9 cellular contexts compared by ENCODE assay signal in the genomic region with DNA sequence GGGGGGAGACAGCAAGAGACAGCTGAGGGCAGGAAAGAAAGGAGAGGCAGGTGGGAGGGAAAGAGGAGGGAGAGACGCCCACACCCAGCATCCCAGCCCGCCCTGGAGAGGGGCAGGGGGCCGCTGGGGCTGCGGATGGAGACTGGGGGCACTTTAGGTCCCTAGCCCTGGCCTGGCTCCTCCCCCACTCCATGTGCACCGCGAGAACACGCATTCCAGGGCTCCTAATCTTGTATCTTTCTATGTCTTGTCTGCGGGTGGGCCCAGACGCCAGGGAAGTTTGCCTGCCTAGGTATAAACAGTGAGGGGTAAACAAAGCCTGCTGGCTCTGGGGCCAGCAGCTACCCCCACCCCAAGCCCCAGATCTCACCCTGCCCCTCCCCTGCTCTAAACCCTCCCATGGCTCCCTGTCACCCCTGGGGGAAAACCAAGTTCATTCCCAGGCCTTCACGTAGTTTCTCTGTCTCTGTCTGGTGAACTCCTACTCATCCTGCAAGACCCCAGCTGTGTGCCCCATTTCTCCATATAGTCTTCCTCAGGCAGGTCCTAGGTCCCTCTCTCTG. TPM values are rescaled to one million over a fixed set of nuclear protein-coding genes. Genes with fewer than 3 reads are reported as not detected.
DNase-seq lines count a peak whose midpoint lies in the region; ATAC-seq, FAIRE-seq and TF ChIP-seq lines count a peak whose summit lies in the region.
"Had no signal": no experiment of that assay in that cellular context is flagged by ENCODE, and none has a peak within 500 bp of the region (broad histone marks: within the 10 kb centered on the region; RNA-seq: fewer than 3 reads in every experiment).

No MANE protein-coding gene starts in this region.

- FAIRE-seq in bronchial epithelial cell (lab: Jason Lieb, UNC): no peak

- H3K36me3 ChIP-seq in HUES48 (ENCODE audit: control insufficient read depth, insufficient read depth, low read length) (peaks cover 41% of the 10 kb centered on the region), bronchial epithelial cell (ENCODE audit: control insufficient read depth, insufficient read depth, low read length) (peaks cover 19% of the 10 kb centered on the region)

- CTCF ChIA-PET in activated naive CD4-positive, alpha-beta T cell treated with anti-CD3 and anti-CD28 coated beads for 36 hours (lab: Charles Lee): no interaction called here

- no peak overlapping the region for H3K4me3 ChIP-seq in HUES48 (ENCODE audit: low read depth, low read length)
- no peak overlapping the region for H3K4me3 ChIP-seq in bronchial epithelial cell (ENCODE audit: low read depth, low read length)

- H3K4me3 Mint-ChIP-seq in neural crest cell: peak overlapping the region; percentile 29
- H3K4me3 Mint-ChIP-seq in activated naive CD4-positive, alpha-beta T cell treated with anti-CD3 and anti-CD28 coated beads for 36 hours: no peak overlapping the region
- H3K4me3 Mint-ChIP-seq: activated T-helper 1 cell treated with anti-CD3 and anti-CD28 coated beads, Interleukin-12 subunit alpha, Interleukin-12 subunit beta, Interleukin-2, Interleukin-4 antibody, amounts not matched to agents 30 ng/mL and 10 ng/mL and 1 ng/mL, durations not matched to agents 14 hours and 24 hours and 36 hours had no signal

- peaks cover 42% of the 10 kb centered on the region for H3K4me1 ChIP-seq in HUES48 (ENCODE audit: control insufficient read depth, insufficient read depth, low read length)

- H3K27ac Mint-ChIP-seq in neural crest cell (ENCODE audit: unreplicated experiment): no peak overlapping the region
- no peak overlapping the region for H3K27ac Mint-ChIP-seq in activated naive CD4-positive, alpha-beta T cell treated with anti-CD3 and anti-CD28 coated beads for 36 hours
- H3K27ac Mint-ChIP-seq: activated T-helper 1 cell treated with anti-CD3 and anti-CD28 coated beads, Interleukin-12 subunit alpha, Interleukin-12 subunit beta, Interleukin-2, Interleukin-4 antibody, amounts not matched to agents 30 ng/mL and 10 ng/mL and 1 ng/mL, durations not matched to agents 14 hours and 24 hours and 36 hours had no signal

- no peaks in the 10 kb centered on the region for H3K9me3 ChIP-seq in HUES48 (ENCODE audit: control insufficient read depth, insufficient read depth, low read length)

- peak overlapping the region; percentile 70 for H3K27ac ChIP-seq in C4-2B
- peak overlapping the region; percentile 72 for H3K27ac ChIP-seq in HUES48 (ENCODE audit: low read depth, low read length)

- H3K4me1 Mint-ChIP-seq in neural crest cell: peaks cover 14% of the 10 kb centered on the region
- H3K4me1 Mint-ChIP-seq in activated naive CD4-positive, alpha-beta T cell treated with anti-CD3 and anti-CD28 coated beads for 36 hours (ENCODE audit: low read depth): peaks cover 56% of the 10 kb centered on the region

- peaks cover 5% of the 10 kb centered on the region for H3K36me3 Mint-ChIP-seq in neural crest cell (ENCODE audit: low read depth)
- H3K36me3 Mint-ChIP-seq in activated naive CD4-positive, alpha-beta T cell treated with anti-CD3 and anti-CD28 coated beads for 36 hours (ENCODE audit: low read depth): peaks cover 35% of the 10 kb centered on the region

- H3K27me3 ChIP-seq in HUES48 (ENCODE audit: control insufficient read depth, insufficient read depth, low read length): no peaks in the 10 kb centered on the region
- H3K27me3 ChIP-seq in bronchial epithelial cell (ENCODE audit: control insufficient read depth, insufficient read depth, low read length): no peaks in the 10 kb centered on the region

- intact Hi-C loops in activated naive CD4-positive, alpha-beta T cell treated with anti-CD3 and anti-CD28 coated beads for 36 hours (cut with micrococcal nuclease): no loop called here

- H3K9me3 Mint-ChIP-seq in neural crest cell: no peaks in the 10 kb centered on the region
- H3K9me3 Mint-ChIP-seq in activated naive CD4-positive, alpha-beta T cell treated with anti-CD3 and anti-CD28 coated beads for 36 hours: no peaks in the 10 kb centered on the region
- H3K9me3 Mint-ChIP-seq: activated T-helper 1 cell treated with anti-CD3 and anti-CD28 coated beads, Interleukin-12 subunit alpha, Interleukin-12 subunit beta, Interleukin-2, Interleukin-4 antibody, amounts not matched to agents 30 ng/mL and 10 ng/mL and 1 ng/mL, durations not matched to agents 14 hours and 24 hours and 36 hours had no signal

- no peak overlapping the region for H3K9ac ChIP-seq in HUES48 (ENCODE audit: low read depth, low read length)

- TF ChIP-seq CTCF in C4-2B (conservative IDR thresholded peaks at IDR 0.05): no peak
- no peak for TF ChIP-seq CTCF in bronchial epithelial cell (IDR thresholded peaks at IDR 0.05; ENCODE audit: insufficient read depth, low read length, severe bottlenecking)
- no peak for TF ChIP-seq CTCF in neural crest cell (conservative IDR thresholded peaks at IDR 0.05)

- no peaks in the 10 kb centered on the region for H3K27me3 Mint-ChIP-seq in neural crest cell (ENCODE audit: low read depth)
- H3K27me3 Mint-ChIP-seq in activated naive CD4-positive, alpha-beta T cell treated with anti-CD3 and anti-CD28 coated beads for 36 hours (ENCODE audit: low read depth): no peaks in the 10 kb centered on the region

- DNase-seq in bronchial epithelial cell (ENCODE audit: low read depth) (peak; percentile 19), neural crest cell (ENCODE audit: low read depth, low spot score) (no peak)
- no peak for DNase-seq in stimulated activated CD4-positive, alpha-beta T cell treated with anti-CD3 and anti-CD28 coated beads, Interleukin-4, amount 100 ng/mL, for 4 hours
- no peak for DNase-seq in stimulated activated naive CD4-positive, alpha-beta T cell (lab: John Stamatoyannopoulos, UW)
- DNase-seq in activated naive CD4-positive, alpha-beta T cell treated with anti-CD3 and anti-CD28 coated beads for 36 hours: no peak

- ATAC-seq in GM21515 (IDR thresholded peaks at IDR 0.05; ENCODE audit: unreplicated experiment): no peak

RNA-seq across cellular contexts. Expression of gene TLE5, which starts 5.8 kb away (rescaled TPM):
- total RNA-seq in bronchial epithelial cell: 144 and 200 TPM in 2 replicates
- total RNA-seq in neural crest cell: 244 and 247 TPM in 2 replicates
- 100 to 1,000 TPM; 326 to 354 TPM for total RNA-seq in activated naive CD4-positive, alpha-beta T cell treated with anti-CD3 and anti-CD28 coated beads for 36 hours

RNA-seq across cellular contexts. Expression of gene TLE2, which starts 27.5 kb away (rescaled TPM):
- total RNA-seq in bronchial epithelial cell: 0.53 and 1.0 TPM in 2 replicates
- total RNA-seq in neural crest cell: 0.73 and 1.4 TPM in 2 replicates
- total RNA-seq in activated naive CD4-positive, alpha-beta T cell treated with anti-CD3 and anti-CD28 coated beads for 36 hours: 1 to 10 TPM; 6.5 to 7.2 TPM

RNA-seq across cellular contexts. Expression of gene GNA11, which starts 37.6 kb away (rescaled TPM):
- 47.9 and 48.1 TPM in 2 replicates for total RNA-seq in bronchial epithelial cell
- total RNA-seq in neural crest cell: 40.6 and 42.5 TPM in 2 replicates
- 10 to 100 TPM; 10.9 to 11.2 TPM for total RNA-seq in activated naive CD4-positive, alpha-beta T cell treated with anti-CD3 and anti-CD28 coated beads for 36 hours
